Comparison of ENCODE assay signal across 25 cellular contexts in genomic region chr16:66044616-66045015, GRCh38.
"Had no signal": no experiment of that assay in that cellular context is flagged by ENCODE, and none has a peak within 500 bp of the region (broad histone marks: within the 10 kb centered on the region; RNA-seq: fewer than 3 reads in every experiment).

No MANE protein-coding gene starts in this region.

- ATAC-seq: activated CD8-positive, alpha-beta T cell treated with anti-CD3 and anti-CD28 coated beads for 36 hours; activated T-cell treated with anti-CD3 and anti-CD28 coated beads, Interleukin-2, amount 50 U/mL, for 4 hours; activated T-helper 17 cell treated with anti-CD3 and anti-CD28 coated beads, Interleukin-2, amount 50 U/mL, for 72 hours; effector memory CD8-positive, alpha-beta T cell; gastroesophageal sphincter; heart right ventricle; WTC11 had no signal

- H3K27me3 ChIP-seq: brain microvascular endothelial cell, gastroesophageal sphincter, heart right ventricle had no signal

- H3K4me1 ChIP-seq: gastroesophageal sphincter, heart right ventricle had no signal

- DNase-seq: activated CD4-positive, alpha-beta T cell treated with anti-CD3 and anti-CD28 coated beads for 1 hour; activated CD4-positive, alpha-beta T cell treated with anti-CD3 and anti-CD28 coated beads for 4 hours; activated CD4-positive, alpha-beta T cell treated with anti-CD3 and anti-CD28 coated beads, Interleukin-2, amount 10 ng/mL, durations not matched to agents 7 days and 5 days; activated CD4-positive, alpha-beta T cell treated with anti-CD3 and anti-CD28 coated beads, Interleukin-2, amount 50 U/mL, for 4 hours; activated CD8-positive, alpha-beta memory T cell treated with anti-CD3 and anti-CD28 coated beads for 24 hours; activated CD8-positive, alpha-beta T cell treated with anti-CD3 and anti-CD28 coated beads for 36 hours; activated effector memory CD4-positive, alpha-beta T cell treated with Interleukin-2 at 50 U/mL for 16 hours; activated gamma-delta T cell treated with Interleukin-2 at 50 U/mL for 16 hours; activated naive CD4-positive, alpha-beta T cell treated with anti-CD3 and anti-CD28 coated beads, Interleukin-2, amount 50 U/mL, for 16 hours; activated naive CD4-positive, alpha-beta T cell treated with Interleukin-2 at 50 U/mL for 16 hours; activated T-cell treated with anti-CD3 and anti-CD28 coated beads, Interleukin-2, amount 50 U/mL, for 4 hours; amniotic stem cell; anterior cingulate cortex; brain microvascular endothelial cell; cortex of kidney; dermis blood vessel endothelial cell; effector CD4-positive, alpha-beta T cell; effector memory CD8-positive, alpha-beta T cell; foreskin melanocyte; heart right ventricle; T-helper 2 cell had no signal

- H3K36me3 ChIP-seq: brain microvascular endothelial cell, gastroesophageal sphincter, heart right ventricle had no signal

- H3K4me3 ChIP-seq: gastroesophageal sphincter, heart right ventricle had no signal

- H3K9me3 ChIP-seq: gastroesophageal sphincter, heart right ventricle had no signal

- H3K27ac ChIP-seq: brain microvascular endothelial cell, epithelial cell of prostate, gastroesophageal sphincter, heart right ventricle had no signal
